19 cellular contexts compared by ENCODE assay signal in genomic region chr1:159897962-159898361, GRCh38. TPM values are rescaled to one million over a fixed set of nuclear protein-coding genes. Genes with fewer than 3 reads are reported as not detected.
DNase-seq lines count a peak whose midpoint lies in the region; ATAC-seq, FAIRE-seq and TF ChIP-seq lines count a peak whose summit lies in the region.
"Had no signal": no experiment of that assay in that cellular context is flagged by ENCODE, and none has a peak within 500 bp of the region (broad histone marks: within the 10 kb centered on the region; RNA-seq: fewer than 3 reads in every experiment).

No MANE protein-coding gene starts in this region.

- H3K27ac Mint-ChIP-seq in H9 = no peak overlapping the region

- H3K9me3 ChIP-seq in OCI-LY3 (ENCODE audit: insufficient read depth, low read length) (no peaks in the 10 kb centered on the region), H9 (ENCODE audit: control insufficient read depth, low read depth, low read length) (no peaks in the 10 kb centered on the region)

- H4K20me1 ChIP-seq in OCI-LY3 (ENCODE audit: insufficient read depth, low read length) = no peaks in the 10 kb centered on the region
- H4K20me1 ChIP-seq in H9 (ENCODE audit: control insufficient read depth, insufficient read depth, insufficient read length) = no peaks in the 10 kb centered on the region

- H3K14ac ChIP-seq in H9 (ENCODE audit: insufficient read depth, low read length) = no peak overlapping the region

- peak overlapping the region; percentile 26; the same call in 1 of the 2 replicates for H3K4me3 ChIP-seq in OCI-LY3 (ENCODE audit: low read length)

- H3K4ac ChIP-seq in H9 (ENCODE audit: low read depth, low read length) = no peak overlapping the region

- no peak overlapping the region for H2BK20ac ChIP-seq in H9 (ENCODE audit: low read depth, low read length, poor library complexity, severe bottlenecking)

- H2BK120ac ChIP-seq in H9 (ENCODE audit: low read depth, low read length, poor library complexity, severe bottlenecking) = no peak overlapping the region

- no peak overlapping the region for H2AFZ ChIP-seq in OCI-LY3 (ENCODE audit: low read depth, low read length)
- H2AFZ ChIP-seq in H9 (ENCODE audit: low read length) = no peak overlapping the region

- peak overlapping the region; percentile 8; the same call in 1 of the 2 replicates for H3K9ac ChIP-seq in OCI-LY3 (ENCODE audit: low read length)
- no peak overlapping the region for H3K9ac ChIP-seq in H9 (ENCODE audit: extremely low read depth, insufficient read length, low read length)
- H3K9ac ChIP-seq: KMS-11 had no signal

- H3K27me3 ChIP-seq in OCI-LY3 (ENCODE audit: low read depth, low read length) (peaks cover 19% of the 10 kb centered on the region; the same call in 1 of the 2 replicates), H9 (ENCODE audit: insufficient read depth, low read length) (no peaks in the 10 kb centered on the region)

- H3K4me1 ChIP-seq in OCI-LY3 (ENCODE audit: low read length) (peaks cover 19% of the 10 kb centered on the region), H9 (ENCODE audit: insufficient read depth, low read length) (no peaks in the 10 kb centered on the region; the same call in 1 of the 2 replicates)

- H4K8ac ChIP-seq in H9 (replicated peaks; ENCODE audit: insufficient read length, low read depth, low read length) = no peak overlapping the region

- H2BK15ac ChIP-seq in H9 (ENCODE audit: low read depth, low read length) = no peak overlapping the region

- DNase-seq in NOMO-1 (lab: John Stamatoyannopoulos, UW; ENCODE audit: unreplicated experiment in 2 of 2) (peak; percentile 26 to 41), NOMO-1 treated with dmso at 0.1 percent for 144 hours (lab: John Stamatoyannopoulos, UW; ENCODE audit: unreplicated experiment) (no peak), medulla oblongata (ENCODE audit: extremely low spot score) (peak; percentile 50), NCI-H345 treated with DMSO at 0.1 percent for 48 hours (lab: John Stamatoyannopoulos, UW; ENCODE audit: unreplicated experiment) (no peak), H9 (no peak), urothelium cell line (ENCODE audit: low spot score) (no peak)
- DNase-seq: 8988T; C1 segment of cervical spinal cord; COR-L47; H7; NCI-H1930; NCI-H446 treated with DMSO at 0.1 percent for 48 hours; NK-92 treated with Interleukin-12 subunit alpha and Interleukin-12 subunit beta, amount 100 ng/mL, for 24 hours had no signal

- peaks cover 4% of the 10 kb centered on the region for H3K23me2 ChIP-seq in H9 (ENCODE audit: insufficient read length, low read depth, low read length, poor library complexity, severe bottlenecking)

- H3K36me3 ChIP-seq in OCI-LY3 (replicated peaks; ENCODE audit: low read depth, low read length) = no peaks in the 10 kb centered on the region

- H3K79me2 ChIP-seq in OCI-LY3 (ENCODE audit: low read length) = no peaks in the 10 kb centered on the region
- no peaks in the 10 kb centered on the region for H3K79me2 ChIP-seq in H9 (ENCODE audit: insufficient read depth, low read length)

- TF ChIP-seq CTCF in OCI-LY3 (IDR thresholded peaks at IDR 0.05; ENCODE audit: low read depth, low read length) (no peak), H9 (conservative IDR thresholded peaks at IDR 0.05) (no peak)

- WGBS in H9 (ENCODE audit: extremely low coverage, insufficient read length, low lambda C conversion rate) = no CpG with 5 or more reads among the region's 3 CpGs

- H3K56ac ChIP-seq in H9 (ENCODE audit: insufficient read length, low read depth, low read length) = no peak overlapping the region

- FAIRE-seq in urothelium cell line (lab: Jason Lieb, UNC) = no peak
- FAIRE-seq: HepG2 had no signal

- no peaks in the 10 kb centered on the region for H3K79me1 ChIP-seq in H9 (ENCODE audit: insufficient read depth, low read depth, low read length, poor library complexity, severe bottlenecking)

- H3K23ac ChIP-seq in H9 (ENCODE audit: insufficient read length, low read depth, low read length) = no peak overlapping the region

- no peak overlapping the region for H4K91ac ChIP-seq in H9 (ENCODE audit: insufficient read length, low read depth, low read length)

- no peaks in the 10 kb centered on the region for H3K36me3 Mint-ChIP-seq in H9 (ENCODE audit: insufficient read depth in 1 of 3, low read depth in 3 of 3)

- no peak overlapping the region for H3K4me3 Mint-ChIP-seq in H9

- H3T11ph ChIP-seq in H9 (ENCODE audit: low read length) = no peak overlapping the region

- peaks cover 22% of the 10 kb centered on the region in 2 experiments for H3K4me1 Mint-ChIP-seq in H9

- no peak for ATAC-seq in GM19455 (IDR thresholded peaks at IDR 0.05; ENCODE audit: unreplicated experiment)
- ATAC-seq: HepG2, Panc1 had no signal

- H3K4me2 ChIP-seq in OCI-LY3 (ENCODE audit: low read length) (peak overlapping the region; percentile 61), H9 (ENCODE audit: insufficient read depth, insufficient read length, low read length) (no peak overlapping the region)
- H3K4me2 ChIP-seq: KMS-11 had no signal

- peaks cover 36% of the 10 kb centered on the region for H3K27me3 Mint-ChIP-seq in H9 (ENCODE audit: low read depth)

- H3K27ac ChIP-seq in OCI-LY3 (ENCODE audit: low read length) (peak overlapping the region; percentile 55), H9 (ENCODE audit: insufficient read length, low read depth, low read length) (no peak overlapping the region)
- H3K27ac ChIP-seq: KMS-11 had no signal

- no peak overlapping the region for H2AK5ac ChIP-seq in H9 (ENCODE audit: insufficient read length, low read length)

- H2BK5ac ChIP-seq in H9 (ENCODE audit: insufficient read length, low read length) = no peak overlapping the region

- H3K9me3 Mint-ChIP-seq in H9 = no peaks in the 10 kb centered on the region; a peak in 2 of 5 replicates

- H4K5ac ChIP-seq in H9 (ENCODE audit: insufficient read length, low read depth, low read length) = no peak overlapping the region

- no peak overlapping the region for H3K18ac ChIP-seq in H9 (ENCODE audit: insufficient read length, low read depth, low read length)

- no peak overlapping the region for H2BK12ac ChIP-seq in H9 (ENCODE audit: insufficient read length, low read depth, low read length)

RNA-seq across cellular contexts. Expression of gene CFAP45, which starts 2.0 kb away (rescaled TPM):
- 0.53 and 0.85 TPM in 2 replicates for total RNA-seq in H9 (2021)
- total RNA-seq: HepG2 had no signal

RNA-seq across cellular contexts. Expression of gene TAGLN2, which starts 27.3 kb away (rescaled TPM):
- 76.7 and 80.5 TPM in 2 replicates for total RNA-seq in H9 (2021)

RNA-seq across cellular contexts. Expression of gene VSIG8, which starts 35.5 kb away (rescaled TPM):
- total RNA-seq in H9 (2021) = not detected in 2 replicates
- total RNA-seq: H7, HepG2, MCF 10A had no signal

RNA-seq across cellular contexts. Expression of gene IGSF9, which starts 47.5 kb away (rescaled TPM):
- 11.3 and 12.3 TPM in 2 replicates for total RNA-seq in H9 (2021)
- total RNA-seq: HepG2 had no signal

RNA-seq across cellular contexts. Expression of gene SLAMF9, which starts 56.1 kb away (rescaled TPM):
- not detected in 2 replicates for total RNA-seq in H9 (2021)
- total RNA-seq: H7, HepG2, MCF 10A had no signal

Comparison
In these comparisons a context has a peak if more than half of its experiments do, and no peak if none do; other contexts are left out.
1. DNase-seq: peak in NOMO-1 (2 of 2) and medulla oblongata (single experiment); none in NOMO-1 treated with dmso at 0.1 percent for 144 hours (single experiment), NCI-H345 treated with DMSO at 0.1 percent for 48 hours (single experiment), H9 (single experiment) and urothelium cell line (single experiment).